23 cellular contexts compared by ENCODE assay signal in the genomic region with DNA sequence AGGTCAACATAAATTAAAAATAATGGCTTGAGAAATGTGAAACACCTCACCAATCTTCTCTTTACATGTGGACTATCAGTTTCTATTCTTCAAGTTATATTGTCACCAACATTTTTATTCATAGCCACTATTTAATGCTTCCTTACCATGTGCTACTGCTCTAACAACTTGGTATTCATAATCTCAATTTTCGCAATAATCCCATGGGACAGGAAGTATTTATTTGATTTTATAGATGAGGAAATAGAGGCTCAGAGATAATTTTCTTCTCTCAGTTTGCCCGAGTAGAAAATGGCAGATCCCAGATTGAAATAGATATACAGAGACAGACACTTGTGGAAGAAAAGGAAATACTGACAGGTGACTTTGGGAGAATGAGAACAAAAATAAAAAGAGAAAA.
"Had no signal": no experiment of that assay in that cellular context is flagged by ENCODE, and none has a peak within 500 bp of the region (broad histone marks: within the 10 kb centered on the region; RNA-seq: fewer than 3 reads in every experiment).

No MANE protein-coding gene starts in this region.

- H3K4me3 ChIP-seq: colonic mucosa, esophagus squamous epithelium, gastroesophageal sphincter, heart left ventricle, hepatocyte, left lung, lower lobe of right lung, mucosa of descending colon had no signal

- H3K27me3 Mint-ChIP-seq: dendritic cell treated with granulocyte-macrophage colony-stimulating factor and Interleukin-4, amounts not matched to agents 40 ng/mL and 50 ng/mL, for 4 days; effector memory CD8-positive, alpha-beta T cell; naive B cell had no signal

- H3K4me1 ChIP-seq: colonic mucosa, esophagus squamous epithelium, gastroesophageal sphincter, heart left ventricle, left lung, lower lobe of right lung had no signal

- H3K9me3 ChIP-seq: colonic mucosa, esophagus squamous epithelium, gastroesophageal sphincter, heart left ventricle, left lung, lower lobe of right lung, mucosa of descending colon had no signal

- DNase-seq: colonic mucosa; cortex of kidney; effector CD8-positive, alpha-beta T cell; effector memory CD8-positive, alpha-beta T cell; endodermal cell; erythroblast; esophagus squamous epithelium; foreskin keratinocyte; heart left ventricle; hypothalamus; immature natural killer cell; left cardiac atrium; left lung; left ventricle myocardium superior; lower lobe of right lung; mesenchymal stem cell; mucosa of descending colon; naive B cell had no signal

- H3K36me3 ChIP-seq: colonic mucosa, esophagus squamous epithelium, gastroesophageal sphincter, heart left ventricle, left lung, lower lobe of right lung had no signal

- H3K27ac Mint-ChIP-seq: dendritic cell treated with granulocyte-macrophage colony-stimulating factor and Interleukin-4, amounts not matched to agents 40 ng/mL and 50 ng/mL, for 4 days; effector memory CD8-positive, alpha-beta T cell; endodermal cell; immature natural killer cell; naive B cell had no signal

- H3K4me1 Mint-ChIP-seq: endodermal cell, naive B cell had no signal

- H2AFZ ChIP-seq: hepatocyte had no signal

- H3K27ac ChIP-seq: colonic mucosa, epithelial cell of prostate, esophagus squamous epithelium, foreskin keratinocyte, gastroesophageal sphincter, heart left ventricle, hepatocyte, left lung, lower lobe of right lung had no signal

- H3K9me3 Mint-ChIP-seq: endodermal cell had no signal

- H3K4me2 ChIP-seq: hepatocyte had no signal

- H3K27me3 ChIP-seq: colonic mucosa, esophagus squamous epithelium, foreskin keratinocyte, gastroesophageal sphincter, heart left ventricle, hepatocyte, left lung had no signal

- H3K4me3 Mint-ChIP-seq: dendritic cell treated with granulocyte-macrophage colony-stimulating factor and Interleukin-4, amounts not matched to agents 40 ng/mL and 50 ng/mL, for 4 days; effector memory CD8-positive, alpha-beta T cell; endodermal cell; immature natural killer cell; mesothelial cell of epicardium; naive B cell had no signal

- H3K36me3 Mint-ChIP-seq: naive B cell had no signal
